19 cellular contexts compared by ENCODE assay signal in the genomic region with DNA sequence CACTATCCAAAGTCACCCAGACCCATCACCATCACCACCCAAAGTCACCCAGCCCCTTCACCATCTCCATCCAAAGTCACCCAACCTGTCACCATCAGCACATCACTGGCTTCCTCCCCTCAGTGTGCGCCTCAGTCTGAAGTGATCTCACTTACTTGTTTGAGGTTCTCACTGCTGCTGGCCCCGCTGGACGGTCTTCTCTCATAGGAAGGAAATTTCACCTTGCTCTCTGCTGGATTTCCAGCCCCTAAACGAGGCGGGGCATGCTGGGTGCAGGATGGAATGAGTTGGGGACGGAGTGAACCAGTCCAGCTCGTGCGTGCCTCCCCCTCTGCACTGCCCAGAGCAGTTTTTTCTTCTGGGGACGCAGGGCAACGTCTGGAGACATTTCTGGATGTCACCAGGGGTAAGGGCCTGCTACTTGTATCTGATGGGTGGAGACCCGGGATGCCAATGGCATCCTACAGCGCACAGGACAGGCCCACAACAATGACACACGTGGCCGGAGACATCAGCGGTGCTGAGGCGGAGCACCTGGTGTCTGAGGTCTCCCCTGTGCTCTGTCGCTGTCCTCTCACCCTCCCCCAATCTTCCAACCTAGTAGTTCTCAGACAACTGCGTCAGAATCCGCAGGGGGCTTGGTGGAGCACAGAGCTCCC. TPM values are rescaled to one million over a fixed set of nuclear protein-coding genes. Genes with fewer than 3 reads are reported as not detected.
A peak's percentile ranks its signal among the peaks of the same experiment; 100 is the strongest.
DNase-seq lines count a peak whose midpoint lies in the region; ATAC-seq, FAIRE-seq and TF ChIP-seq lines count a peak whose summit lies in the region.
"Had no signal": no experiment of that assay in that cellular context is flagged by ENCODE, and none has a peak within 500 bp of the region (broad histone marks: within the 10 kb centered on the region; RNA-seq: fewer than 3 reads in every experiment).

No MANE protein-coding gene starts in this region.

- H4K8ac ChIP-seq in IMR-90 (ENCODE audit: low read depth in 2 of 2, low read length in 2 of 2) (no peak overlapping the region), neuronal stem cell (ENCODE audit: low read depth, low read length) (no peak overlapping the region)

- H4K5ac ChIP-seq in IMR-90 (ENCODE audit: low read depth, low read length), result no peak overlapping the region

- no peaks in the 10 kb centered on the region for H3K36me3 ChIP-seq in IMR-90 (ENCODE audit: control insufficient read depth, insufficient read depth, low read length)
- H3K36me3 ChIP-seq in bronchial epithelial cell (ENCODE audit: control insufficient read depth, insufficient read depth, low read length), result no peaks in the 10 kb centered on the region
- H3K36me3 ChIP-seq in neuronal stem cell (replicated peaks in 1 of 2; ENCODE audit: control insufficient read depth in 2 of 2, insufficient read depth in 2 of 2, low read length in 2 of 2), result peaks cover 51 to 75% of the 10 kb centered on the region in 2 donors
- peaks cover 0 to 61% (median 17%) of the 10 kb centered on the region in 4 donors for H3K36me3 ChIP-seq in sigmoid colon

- BruUV-seq in IMR-90 (replicated peaks; lab: Mats Ljungman, UMichigan), result no TSS peak

- H3K23ac ChIP-seq in IMR-90 (ENCODE audit: low read depth, low read length), result no peak overlapping the region
- H3K23ac ChIP-seq in neuronal stem cell (ENCODE audit: low read depth, low read length, poor library complexity), result no peak overlapping the region

- H3K79me1 ChIP-seq in IMR-90 (ENCODE audit: low read depth in 1 of 2, low read length in 2 of 2) (no peaks in the 10 kb centered on the region), neuronal stem cell (ENCODE audit: low read depth, low read length) (peaks cover 2% of the 10 kb centered on the region)

- in situ Hi-C loops in IMR-90 (cut with MboI; ENCODE audit: low sequenced_read_pairs), result no loop called here
- in situ Hi-C loops in KBM-7 (cut with MboI; ENCODE audit: low pct_unique_long_range_greater_than_20kb, low sequenced_read_pairs), result no loop called here

- peak; percentile 66 for FAIRE-seq in bronchial epithelial cell (lab: Jason Lieb, UNC)
- FAIRE-seq: G401.6, GM12892 had no signal

- peak overlapping the region; percentile 48 for H2AK9ac ChIP-seq in IMR-90 (replicated peaks; ENCODE audit: low read depth, low read length, poor library complexity)

- H3K9ac ChIP-seq in IMR-90 (ENCODE audit: low read depth, low read length) (no peak overlapping the region), neuronal stem cell (ENCODE audit: low read depth, low read length, poor library complexity) (no peak overlapping the region)

- no peaks in the 10 kb centered on the region for H4K20me1 ChIP-seq in IMR-90 (ENCODE audit: insufficient read depth, low read length)

- CTCF ChIA-PET in IMR-90 (lab: Yijun Ruan, JAX), result no interaction called here

- H2BK120ac ChIP-seq in IMR-90 (ENCODE audit: low read depth, low read length) (no peak overlapping the region), neuronal stem cell (ENCODE audit: low read depth, low read length) (no peak overlapping the region)

- TF ChIP-seq POLR2A in IMR-90 (IDR thresholded peaks at IDR 0.05; ENCODE audit: low read depth, low read length) (no peak), sigmoid colon (IDR thresholded peaks at IDR 0.05) (no peak)

- DNase-seq in IMR-90, result no peak
- no peak for DNase-seq in bronchial epithelial cell (ENCODE audit: low read depth)
- no peak for DNase-seq in neuronal stem cell (ENCODE audit: low spot score)
- DNase-seq in sigmoid colon, result peak; percentile 51
- DNase-seq in NCI-H2029 treated with DMSO at 0.1 percent for 48 hours (lab: John Stamatoyannopoulos, UW), result no peak
- no peak for DNase-seq in KBM-7
- no peak for DNase-seq in COLO668 (lab: John Stamatoyannopoulos, UW; ENCODE audit: unreplicated experiment)
- DNase-seq: C1 segment of cervical spinal cord; CD4-positive, alpha-beta memory T cell; DMS153; DND-41; H9 had no signal

- intact Hi-C loops in IMR-90 (cut with micrococcal nuclease) (no loop called here), sigmoid colon (cut with DNase I) (no loop called here)

- H2BK15ac ChIP-seq in IMR-90 (ENCODE audit: low read depth, low read length), result no peak overlapping the region
- H2BK15ac ChIP-seq in neuronal stem cell (ENCODE audit: low read length), result no peak overlapping the region

- TF ChIP-seq EP300 in sigmoid colon (IDR thresholded peaks at IDR 0.05), result no peak

- H3K18ac ChIP-seq in IMR-90 (ENCODE audit: low read depth, low read length) (no peak overlapping the region), neuronal stem cell (ENCODE audit: low read length) (peak overlapping the region; percentile 19)

- H3K4ac ChIP-seq in IMR-90 (ENCODE audit: low read depth, low read length) (no peak overlapping the region), neuronal stem cell (ENCODE audit: low read length) (no peak overlapping the region)

- H2AK5ac ChIP-seq in IMR-90 (ENCODE audit: low read depth, low read length), result no peak overlapping the region
- no peak overlapping the region for H2AK5ac ChIP-seq in neuronal stem cell (ENCODE audit: low read depth, low read length)

- TF ChIP-seq CTCF in IMR-90 (conservative IDR thresholded peaks at IDR 0.05; ENCODE audit: low read depth, low read length) (no peak), bronchial epithelial cell (IDR thresholded peaks at IDR 0.05; ENCODE audit: insufficient read depth, low read length, severe bottlenecking) (no peak), sigmoid colon (IDR thresholded peaks at IDR 0.05) (no peak)

- H3K4me2 ChIP-seq in IMR-90 (ENCODE audit: low read depth, low read length) (no peak overlapping the region), neuronal stem cell (ENCODE audit: insufficient read depth, low read length, poor library complexity, severe bottlenecking) (no peak overlapping the region)
- H3K4me2 ChIP-seq: GM23338 had no signal

- H3K27ac ChIP-seq in IMR-90 (ENCODE audit: insufficient read depth, low read length) (no peak overlapping the region), neuronal stem cell (replicated peaks; ENCODE audit: low read length) (no peak overlapping the region), sigmoid colon (no peak overlapping the region)

- peaks cover 2% of the 10 kb centered on the region; the same call in 1 of the 2 replicates for H3K4me1 ChIP-seq in IMR-90 (ENCODE audit: control insufficient read depth, insufficient read depth, low read length)
- H3K4me1 ChIP-seq in neuronal stem cell (ENCODE audit: control insufficient read depth in 2 of 2, insufficient read depth in 1 of 2, low read depth in 1 of 2, low read length in 2 of 2), result no peaks in the 10 kb centered on the region
- H3K4me1 ChIP-seq in sigmoid colon, result peaks cover 0 to 15% (median 13%) of the 10 kb centered on the region in 4 donors
- H3K4me1 ChIP-seq: Caco-2 had no signal

- no peak overlapping the region for H2AFZ ChIP-seq in IMR-90 (replicated peaks; ENCODE audit: low read length, poor library complexity)
- no peak overlapping the region for H2AFZ ChIP-seq in neuronal stem cell (ENCODE audit: low read length)
- H2AFZ ChIP-seq: GM23338 had no signal

- no peak for TF ChIP-seq RAD21 in IMR-90 (IDR thresholded peaks at IDR 0.05; ENCODE audit: low read length)

- POLR2A ChIA-PET in IMR-90 (lab: Charles Lee; ENCODE audit: unreplicated experiment), result no interaction called here

- 77% methylated on average over 8 of the region's 19 CpGs; no CpG with 5 or more reads in 1 of the 2 experiments for WGBS in IMR-90 (ENCODE audit: extremely low coverage in 2 of 2, insufficient read length in 1 of 2), 2 experiments
- no CpG with 5 or more reads among the region's 19 CpGs for WGBS in neuronal stem cell (ENCODE audit: extremely low coverage in 2 of 2, insufficient read length in 2 of 2, insufficient replicate concordance in 1 of 2), 2 donors
- whole genome bisulfite sequencing in sigmoid colon, 2 donors, result 93 to 94% methylated on average over 19 of the region's 19 CpGs

- H4K91ac ChIP-seq in IMR-90 (ENCODE audit: insufficient read depth, low read depth, low read length) (no peak overlapping the region), neuronal stem cell (ENCODE audit: low read depth, low read length, poor library complexity) (no peak overlapping the region)

- H2BK5ac ChIP-seq in IMR-90 (ENCODE audit: low read depth, low read length, poor library complexity, severe bottlenecking) (no peak overlapping the region), neuronal stem cell (ENCODE audit: low read length) (no peak overlapping the region)

- no peak overlapping the region for H3K56ac ChIP-seq in IMR-90 (ENCODE audit: extremely low read depth, insufficient read depth, low read length)

- ATAC-seq in IMR-90 (ENCODE audit: low read depth) (no peak), GM18907 (IDR thresholded peaks at IDR 0.05; ENCODE audit: unreplicated experiment) (no peak)
- ATAC-seq: GM23338, HCT116 had no signal

- H3K9me1 ChIP-seq in IMR-90 (ENCODE audit: insufficient read depth, low read length), result no peaks in the 10 kb centered on the region

- H3K27me3 ChIP-seq in IMR-90 (ENCODE audit: control insufficient read depth, insufficient read depth, low read length) (no peaks in the 10 kb centered on the region), bronchial epithelial cell (ENCODE audit: control insufficient read depth, insufficient read depth, low read length) (peaks cover 6% of the 10 kb centered on the region), neuronal stem cell (ENCODE audit: control insufficient read depth in 3 of 3, insufficient read depth in 3 of 3, low read depth in 1 of 3, low read length in 3 of 3) (no peaks in the 10 kb centered on the region), sigmoid colon (no peaks in the 10 kb centered on the region)

- no peak overlapping the region for H2BK20ac ChIP-seq in IMR-90 (ENCODE audit: low read depth, low read length)

- H3K14ac ChIP-seq in IMR-90 (replicated peaks; ENCODE audit: low read depth, low read length) (no peak overlapping the region), neuronal stem cell (ENCODE audit: low read length) (no peak overlapping the region)

- H3K4me3 ChIP-seq in IMR-90 (ENCODE audit: insufficient read depth, low read depth, low read length) (no peak overlapping the region), bronchial epithelial cell (ENCODE audit: low read depth, low read length) (no peak overlapping the region), neuronal stem cell (ENCODE audit: low read length in 2 of 2) (no peak overlapping the region), sigmoid colon (no peak overlapping the region)
- H3K4me3 ChIP-seq: GM23338 had no signal

- H3K9me3 ChIP-seq in IMR-90 (ENCODE audit: control insufficient read depth, insufficient read depth, low read length), result no peaks in the 10 kb centered on the region; the same call in 1 of the 2 replicates
- H3K9me3 ChIP-seq in neuronal stem cell (replicated peaks in 1 of 2; ENCODE audit: control insufficient read depth in 2 of 2, insufficient read depth in 1 of 2, low read depth in 1 of 2, low read length in 2 of 2), result peaks cover 0 to 5% of the 10 kb centered on the region in 2 donors
- H3K9me3 ChIP-seq in sigmoid colon, result no peaks in the 10 kb centered on the region
- H3K9me3 ChIP-seq: Caco-2 had no signal

- dilution Hi-C loops in IMR-90 (cut with HindIII; ENCODE audit: low sequenced_read_pairs, unreplicated experiment), result no loop called here

- H2BK12ac ChIP-seq in neuronal stem cell (ENCODE audit: low read length), result no peak overlapping the region

RNA-seq across cellular contexts. Expression of a gene that starts 38.6 kb away (rescaled TPM):
- total RNA-seq in IMR-90 (2012; rRNA removed) (0.56 and 0.90 TPM in 2 replicates), bronchial epithelial cell (1.6 and 1.9 TPM in 2 replicates), sigmoid colon (100 to 1,000 TPM in 1 of 4 donors, 10 to 100 TPM in 3; 71.6 to 102 (median 83.2) TPM)
- polyA plus RNA-seq in IMR-90 (2012; rRNA removed) (0.89 and 1.1 TPM in 2 replicates), sigmoid colon (100 to 1,000 TPM; 103 to 433 (median 184) TPM)
- polyA plus RNA-seq in IMR-90 (2012; cell fraction: cytosol; rRNA removed), result 0.63 and 1.4 TPM in 2 replicates
- 0.84 and 1.3 TPM in 2 replicates for polyA plus RNA-seq in IMR-90 (2012; cell fraction: nucleus; rRNA removed; ENCODE audit: low replicate concordance)
- 44.9 TPM for polyA plus RNA-seq in neuronal stem cell (2013, experiment 1 of 2)
- polyA plus RNA-seq in neuronal stem cell (2013, experiment 2 of 2), result 45.6 TPM
- total RNA-seq: A172 had no signal

Comparison
In these comparisons a context has a peak if more than half of its experiments do, and no peak if none do; other contexts are left out.
1. RNA of a gene that starts 38.6 kb away (total RNA-seq): 71.6 to 102 TPM in sigmoid colon; 1.6 to 1.9 TPM in bronchial epithelial cell and 0.56 to 0.90 TPM in IMR-90; every median in the first group is over 10 times any median in the second.